In the genomic region with DNA sequence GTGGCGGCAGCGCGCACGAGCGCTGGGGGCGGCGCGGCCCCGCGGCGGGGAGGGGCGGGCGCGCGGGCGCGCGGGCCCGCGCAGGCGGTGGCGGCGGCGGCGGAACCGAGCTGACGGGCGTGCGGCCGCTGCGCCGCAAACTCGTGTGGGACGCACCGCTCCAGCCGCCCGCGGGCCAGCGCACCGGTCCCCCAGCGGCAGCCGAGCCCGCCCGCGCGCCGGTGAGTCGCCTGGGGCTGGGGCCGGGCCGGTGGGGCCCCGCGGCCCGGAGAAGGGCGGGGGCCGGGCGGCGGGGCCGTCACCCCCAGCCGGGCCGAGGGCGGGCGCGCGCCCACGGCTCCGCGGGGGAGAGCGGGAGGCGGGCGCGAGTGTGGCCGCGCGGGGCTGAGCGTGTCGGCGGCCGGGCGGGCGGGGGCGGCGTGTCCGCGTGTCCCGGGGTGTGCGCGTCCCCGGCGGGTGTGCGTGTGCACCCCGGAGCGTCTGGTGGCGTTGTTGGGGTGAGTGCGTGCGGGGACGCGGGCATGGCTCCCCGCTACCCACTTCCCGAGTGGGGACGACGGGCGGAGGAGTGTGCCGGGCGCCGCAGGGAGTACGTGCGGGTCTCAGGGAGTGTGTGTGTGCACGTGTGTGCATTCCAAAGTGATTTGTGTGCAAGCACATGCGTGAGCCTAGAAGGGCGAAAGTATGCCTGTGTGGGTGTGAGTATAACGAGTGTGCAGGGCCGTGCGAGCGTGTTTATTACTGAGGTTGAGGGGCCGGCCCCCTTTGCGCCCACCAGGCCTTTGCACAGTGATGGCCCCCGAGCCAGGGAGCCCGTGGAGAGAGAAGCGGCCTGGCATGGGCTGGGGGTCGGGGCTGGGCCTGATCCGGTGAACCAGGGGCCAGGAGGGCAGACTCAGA, we compare ENCODE assay signal across 9 cellular contexts. TPM values are rescaled to one million over a fixed set of nuclear protein-coding genes. Genes with fewer than 3 reads are reported as not detected.
DNase-seq lines count a peak whose midpoint lies in the region; ATAC-seq, FAIRE-seq and TF ChIP-seq lines count a peak whose summit lies in the region.
"Had no signal": no experiment of that assay in that cellular context is flagged by ENCODE, and none has a peak within 500 bp of the region (broad histone marks: within the 10 kb centered on the region; RNA-seq: fewer than 3 reads in every experiment).

NEK6 (plus strand) TSS at position 85 of the 900 bp plus-strand sequence. CDS start 44,016 bp downstream, outside the sequence.

- dilution Hi-C loops in endothelial cell of umbilical vein (cut with MboI; ENCODE audit: extremely low pct_ligation_motif_present, low sequenced_read_pairs): no loop called here

- peak within 1 kb of the TSS; percentile 75 for H3K4me2 ChIP-seq in endothelial cell of umbilical vein (ENCODE audit: insufficient read depth, low read length)

- H3K9me3 Mint-ChIP-seq in Calu3 (ENCODE audit: low read depth, unreplicated experiment): no peaks in the 10 kb centered on the region

- H3K9me1 ChIP-seq in endothelial cell of umbilical vein (replicated peaks; ENCODE audit: control insufficient read depth, extremely low read depth, insufficient read depth, low read length): no peaks in the 10 kb centered on the region

- peak within 1 kb of the TSS; percentile 92 for H3K4me3 Mint-ChIP-seq in Calu3 (ENCODE audit: low read depth, unreplicated experiment)

- H3K27me3 ChIP-seq in HL-60 (ENCODE audit: insufficient read depth, poor library complexity, severe bottlenecking) (no peaks in the 10 kb centered on the region), endothelial cell of umbilical vein (ENCODE audit: control insufficient read depth in 2 of 2, insufficient read depth in 2 of 2, low read length in 2 of 2) (no peaks in the 10 kb centered on the region), thyroid gland (no peaks in the 10 kb centered on the region)

- no peaks in the 10 kb centered on the region for H4K20me1 ChIP-seq in endothelial cell of umbilical vein (replicated peaks; ENCODE audit: control insufficient read depth, extremely low read depth, insufficient read depth, low read length)

- H3K9me3 ChIP-seq in endothelial cell of umbilical vein (replicated peaks; ENCODE audit: control insufficient read depth, insufficient read depth, low read length) (no peaks in the 10 kb centered on the region), thyroid gland (no peaks in the 10 kb centered on the region)

- FAIRE-seq in endothelial cell of umbilical vein (lab: Jason Lieb, UNC): no peak
- FAIRE-seq: TTC549 had no signal

- peak within 1 kb of the TSS; percentile 24 for H2AFZ ChIP-seq in endothelial cell of umbilical vein (ENCODE audit: low read depth, low read length)

- POLR2A ChIA-PET in endothelial cell of umbilical vein (lab: Charles Lee): no interaction called here

- intact Hi-C loops in Calu3 (cut with micrococcal nuclease; ENCODE audit: unreplicated experiment): loop anchor here (5.0 kb wide), 1 partner anchor 116 kb away; no protein-coding TSS in a partner anchor
- intact Hi-C loops in endothelial cell of umbilical vein (cut with micrococcal nuclease): loop anchor here (2.0 to 5.0 kb wide), 3 partner anchors 39 to 134 kb away; no protein-coding TSS in a partner anchor
- intact Hi-C loops in thyroid gland (cut with DNase I): no loop called here

- TF ChIP-seq POLR2A in endothelial cell of umbilical vein (IDR thresholded peaks at IDR 0.05; ENCODE audit: low read depth, low read length) (peak; percentile 54), thyroid gland (IDR thresholded peaks at IDR 0.05) (peak in 1 of 2 donors; percentile 14)

- TF ChIP-seq CTCF in Calu3 (IDR thresholded peaks at IDR 0.05; ENCODE audit: unreplicated experiment) (no peak), HL-60 (IDR thresholded peaks at IDR 0.05; ENCODE audit: insufficient read depth, low read length) (no peak), endothelial cell of umbilical vein (IDR thresholded peaks at IDR 0.05; ENCODE audit: extremely low read depth in 1 of 2, insufficient read depth in 1 of 2, low read depth in 1 of 2, low read length in 2 of 2) (no peak), thyroid gland (IDR thresholded peaks at IDR 0.05) (no peak)

- peaks cover 30% of the 10 kb centered on the region for H3K36me3 Mint-ChIP-seq in Calu3 (ENCODE audit: insufficient read depth, unreplicated experiment)

- peaks cover 32% of the 10 kb centered on the region for H3K4me1 Mint-ChIP-seq in Calu3 (ENCODE audit: low read depth, unreplicated experiment)

- DNase-seq in Calu3: no peak
- DNase-seq in HL-60 (ENCODE audit: low read depth in 1 of 2, low spot score in 1 of 2): no peak
- DNase-seq in activated CD4-positive, alpha-beta T cell treated with anti-CD3 and anti-CD28 coated beads, Interleukin-2, amount 50 U/mL, for 4 hours: peak; percentile 9 to 16
- peak; percentile 32 for DNase-seq in endothelial cell of umbilical vein (ENCODE audit: low read depth, low spot score)
- DNase-seq in mucosa of gallbladder (ENCODE audit: low spot score): no peak
- DNase-seq in thyroid gland: peak in 1 of 2 donors; percentile 30

- no peaks in the 10 kb centered on the region for H3K36me3 ChIP-seq in endothelial cell of umbilical vein (ENCODE audit: control insufficient read depth in 2 of 2, extremely low read depth in 1 of 2, insufficient read depth in 2 of 2, low read length in 2 of 2)
- H3K36me3 ChIP-seq in thyroid gland: no peaks in the 10 kb centered on the region

- peaks cover 47% of the 10 kb centered on the region for H3K79me2 ChIP-seq in endothelial cell of umbilical vein (ENCODE audit: control insufficient read depth, insufficient read depth, low read length)

- BruUV-seq in Calu3 (replicated peaks; lab: Mats Ljungman, UMichigan) (no TSS peak), endothelial cell of umbilical vein (replicated peaks; lab: Mats Ljungman, UMichigan) (no TSS peak)

- H3K27ac ChIP-seq in HL-60 (replicated peaks): peak within 1 kb of the TSS; percentile 92
- peak within 1 kb of the TSS; percentile 76 for H3K27ac ChIP-seq in endothelial cell of umbilical vein (ENCODE audit: insufficient read depth, low read depth, low read length)
- H3K27ac ChIP-seq in thyroid gland: peak within 1 kb of the TSS in 2 of 3 donors; percentile 80 to 85

- peak within 1 kb of the TSS; percentile 82 for H3K27ac Mint-ChIP-seq in Calu3 (ENCODE audit: unreplicated experiment)

- 4 to 6% methylated on average over 8 to 36 of the region's 121 CpGs for WGBS in thyroid gland, 2 donors

- H3K4me1 ChIP-seq in endothelial cell of umbilical vein (ENCODE audit: control insufficient read depth, extremely low read depth, insufficient read depth, low read length) (peaks cover 39% of the 10 kb centered on the region), thyroid gland (peaks cover 9 to 43% of the 10 kb centered on the region in 2 donors)

- peak within 1 kb of the TSS; percentile 84 for H3K9ac ChIP-seq in endothelial cell of umbilical vein (replicated peaks; ENCODE audit: extremely low read depth, insufficient read depth, low read length)

- H3K27me3 Mint-ChIP-seq in Calu3 (ENCODE audit: unreplicated experiment): no peaks in the 10 kb centered on the region

- H3K4me3 ChIP-seq in HL-60 (replicated peaks; ENCODE audit: insufficient read depth, low read length) (peak within 1 kb of the TSS; percentile 82), endothelial cell of umbilical vein (replicated peaks in 1 of 3; ENCODE audit: insufficient read depth in 1 of 3, low read depth in 1 of 3, low read length in 3 of 3) (peak within 1 kb of the TSS; percentile 4 to 90 (median 70)), thyroid gland (replicated peaks in 1 of 3) (peak within 1 kb of the TSS; percentile 19 to 70 (median 59))

- CTCF ChIA-PET in Calu3 (lab: Charles Lee): no interaction called here
- CTCF ChIA-PET in endothelial cell of umbilical vein (lab: Charles Lee): interaction anchor here (1.0 to 2.7 kb wide), 6 partner anchors 48 to 135 kb away, joined by 3 to 20 read pairs (median 6); no protein-coding TSS in a partner anchor

- ATAC-seq in GM18517 (IDR thresholded peaks at IDR 0.05; ENCODE audit: unreplicated experiment) (no peak), GM18873 (IDR thresholded peaks at IDR 0.05; ENCODE audit: low FRiP score, unreplicated experiment) (no peak)

TF ChIP-seq in endothelial cell of umbilical vein, 7 proteins besides CTCF, POLR2A, EP300 and RAD21:
- TF ChIP-seq MAX (IDR thresholded peaks at IDR 0.05; ENCODE audit: insufficient read depth, insufficient read length) (peak; percentile 66), MYC (IDR thresholded peaks at IDR 0.05; ENCODE audit: low read depth, low read length) (no peak), POLR2AphosphoS5 (IDR thresholded peaks at IDR 0.05; ENCODE audit: insufficient read depth, low read depth, low read length) (peak; percentile 6), EZH2 (IDR thresholded peaks at IDR 0.05; ENCODE audit: borderline replicate concordance, low read depth, low read length, severe bottlenecking) (no peak)

RNA-seq across cellular contexts. Expression of gene NEK6, which starts in this region (rescaled TPM):
- 42.2 and 43.0 TPM in 2 replicates for total RNA-seq in Calu3 (2022)
- total RNA-seq in endothelial cell of umbilical vein: 65.9 and 67.1 TPM in 2 replicates
- 64.3 and 96.1 TPM in 2 replicates for polyA plus RNA-seq in endothelial cell of umbilical vein
- polyA plus RNA-seq in endothelial cell of umbilical vein (2011; cell fraction: cytosol; rRNA removed): 77.1 and 88.2 TPM in 2 replicates
- polyA plus RNA-seq in endothelial cell of umbilical vein (2011; cell fraction: nucleus; rRNA removed): 79.5 and 84.6 TPM in 2 replicates
- polyA plus RNA-seq in endothelial cell of umbilical vein (2012): 62.6 and 78.9 TPM in 2 replicates
- polyA minus RNA-seq in endothelial cell of umbilical vein: 111 and 153 TPM in 2 replicates
- 5.1 TPM for polyA minus RNA-seq in endothelial cell of umbilical vein (2011; cell fraction: cytosol; rRNA and poly(A)+ RNA removed)
- polyA minus RNA-seq in endothelial cell of umbilical vein (2011; cell fraction: nucleus; rRNA and poly(A)+ RNA removed): 48.7 and 63.7 TPM in 2 replicates
- 96.7 TPM for total RNA-seq in mucosa of gallbladder
- 10 to 100 TPM; 10.7 to 12.8 (median 11.0) TPM for total RNA-seq in thyroid gland

Comparison
In these comparisons a context has a peak if more than half of its experiments do, and no peak if none do; other contexts are left out.
1. DNase-seq: peak in activated CD4-positive, alpha-beta T cell treated with anti-CD3 and anti-CD28 coated beads, Interleukin-2, amount 50 U/mL, for 4 hours (2 of 2) and endothelial cell of umbilical vein (single experiment); none in Calu3 (single experiment), HL-60 (0 of 2) and mucosa of gallbladder (single experiment).
2. Peak in every context shown above with its lines, with median percentiles within 50 percentile points of each other: H3K27ac ChIP-seq and H3K4me3 ChIP-seq.